Comparison of ENCODE assay signal across 21 cellular contexts in the genomic region with DNA sequence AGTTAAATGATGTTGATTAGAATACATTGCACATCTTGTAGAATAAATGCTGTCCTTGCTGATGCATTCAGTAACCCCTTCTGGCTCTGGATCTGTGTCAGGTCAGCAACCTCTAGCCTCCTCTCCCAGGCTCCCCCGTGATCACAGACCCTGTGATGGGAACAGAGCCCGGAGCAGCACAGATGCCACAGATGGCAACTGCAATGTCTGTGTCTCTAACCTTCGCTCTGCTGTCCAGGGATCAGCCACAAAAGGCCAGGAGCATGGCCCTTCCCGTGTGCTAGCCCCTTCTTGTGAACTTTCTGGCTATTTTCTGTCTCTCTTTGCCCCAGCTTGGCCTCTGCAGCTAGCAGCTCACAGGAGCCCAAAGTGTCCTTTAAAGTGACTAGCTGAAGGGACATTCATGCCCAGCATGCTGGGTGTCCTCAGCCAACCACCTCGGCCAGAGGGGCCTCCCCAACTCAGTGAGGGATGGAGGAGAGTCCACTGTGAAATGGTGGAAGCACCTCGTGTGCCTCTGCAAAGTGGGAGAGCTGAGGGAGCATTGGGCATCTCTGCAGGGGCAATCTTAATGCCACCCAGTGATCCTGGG.
DNase-seq lines count a peak whose midpoint lies in the region; TF ChIP-seq lines count a peak whose summit lies in the region.
"Had no signal": no experiment of that assay in that cellular context is flagged by ENCODE, and none has a peak within 500 bp of the region (broad histone marks: within the 10 kb centered on the region; RNA-seq: fewer than 3 reads in every experiment).

No MANE protein-coding gene starts in this region.

- intact Hi-C loops in esophagus muscularis mucosa (cut with DNase I): no loop called here

- peaks cover 0 to 66% (median 0%) of the 10 kb centered on the region in 4 donors for H3K27me3 ChIP-seq in esophagus muscularis mucosa
- H3K27me3 ChIP-seq in suprapubic skin: peaks cover 14% of the 10 kb centered on the region
- H3K27me3 ChIP-seq: BE2C had no signal

- no peaks in the 10 kb centered on the region for H3K36me3 ChIP-seq in esophagus muscularis mucosa
- H3K36me3 ChIP-seq in suprapubic skin: no peaks in the 10 kb centered on the region
- H3K36me3 ChIP-seq: BE2C had no signal

- DNase-seq in coronary artery (ENCODE audit: low spot score): peak; percentile 62
- DNase-seq in esophagus muscularis mucosa (ENCODE audit: extremely low spot score): peak; percentile 77
- peak; percentile 1 for DNase-seq in midbrain (lab: John Stamatoyannopoulos, UW)
- DNase-seq in NCI-H748 (lab: John Stamatoyannopoulos, UW; ENCODE audit: unreplicated experiment): no peak
- DNase-seq in suprapubic skin (ENCODE audit: low spot score in 2 of 2): no peak
- DNase-seq in stimulated activated CD4-positive, alpha-beta T cell treated with anti-CD3 and anti-CD28 coated beads, Interleukin-4, amount 100 ng/mL, for 1 hour: no peak
- DNase-seq: ACHN; BE2C; C1 segment of cervical spinal cord; CD4-positive, CD25-positive, alpha-beta regulatory T cell; CD8-positive, alpha-beta memory T cell; COR-L47; DMS 273 treated with DMSO at 0.1 percent for 48 hours; DMS53; DND-41; EL; GM23248; HCEC 1CT; IMR-90 had no signal

- 62% methylated on average over 6 of the region's 6 CpGs for WGBS in esophagus muscularis mucosa
- 69% methylated on average over 6 of the region's 6 CpGs for WGBS in suprapubic skin

- TF ChIP-seq EP300 in esophagus muscularis mucosa (IDR thresholded peaks at IDR 0.05) (no peak), suprapubic skin (IDR thresholded peaks at IDR 0.05) (no peak)

- TF ChIP-seq CTCF in coronary artery (IDR thresholded peaks at IDR 0.05) (no peak), esophagus muscularis mucosa (IDR thresholded peaks at IDR 0.05) (no peak), suprapubic skin (IDR thresholded peaks at IDR 0.05) (no peak)

- H3K4me1 ChIP-seq in esophagus muscularis mucosa (no peaks in the 10 kb centered on the region), suprapubic skin (no peaks in the 10 kb centered on the region)
- H3K4me1 ChIP-seq: BE2C had no signal

- H3K9me3 ChIP-seq in esophagus muscularis mucosa: no peaks in the 10 kb centered on the region
- no peaks in the 10 kb centered on the region for H3K9me3 ChIP-seq in suprapubic skin
- H3K9me3 ChIP-seq: BE2C had no signal

- TF ChIP-seq POLR2A in esophagus muscularis mucosa (IDR thresholded peaks at IDR 0.05; ENCODE audit: low read depth) (no peak), suprapubic skin (IDR thresholded peaks at IDR 0.05) (no peak)

- H3K27ac ChIP-seq in coronary artery (no peak overlapping the region), esophagus muscularis mucosa (replicated peaks in 1 of 4) (no peak overlapping the region), suprapubic skin (no peak overlapping the region)
- H3K27ac ChIP-seq: GM23248, HL-60 had no signal

- H3K4me3 ChIP-seq in coronary artery (no peak overlapping the region), esophagus muscularis mucosa (no peak overlapping the region), suprapubic skin (no peak overlapping the region)
- H3K4me3 ChIP-seq: GM12878, GM23248 had no signal

Comparison
In these comparisons a context has a peak if more than half of its experiments do, and no peak if none do; other contexts are left out.
1. DNase-seq: peak in coronary artery (single experiment), esophagus muscularis mucosa (single experiment) and midbrain (single experiment); none in NCI-H748 (single experiment), suprapubic skin (0 of 2) and stimulated activated CD4-positive, alpha-beta T cell treated with anti-CD3 and anti-CD28 coated beads, Interleukin-4, amount 100 ng/mL, for 1 hour (single experiment).